Comparison of ENCODE assay signal across 1 cellular context in genomic region chr12:105107497-105108371, GRCh38.
A peak's percentile ranks its signal among the peaks of the same experiment; 100 is the strongest.
TF ChIP-seq lines count a peak whose summit lies in the region.

TSS of gene WASHC4 (plus strand) at chr12:105107731. CDS start at chr12:105107801, 70 bp downstream.

TF ChIP-seq in K562, 482 proteins besides CTCF, POLR2A, EP300 and RAD21 (continued from another document and continues in another):
- TF ChIP-seq ARID4B (CRISPR knock-in tag; IDR thresholded peaks at IDR 0.05) (peak; percentile 67), TRIM24 (IDR thresholded peaks at IDR 0.05) (0 out of 4 replicates have a peak, but pooled peaks of 1 of the 2 experiments have one; percentile 7), ZNF395 (CRISPR knock-in tag; IDR thresholded peaks at IDR 0.05) (peak; percentile 64; the same call in 1 of the 2 replicates), FOXM1 (IDR thresholded peaks at IDR 0.05; ENCODE audit: low read depth) (no peak), FOXM1 (CRISPR knock-in tag; IDR thresholded peaks at IDR 0.05; ENCODE audit: low read depth) (peak; percentile 75; the same call in 1 of the 2 replicates), ZNF282 (CRISPR knock-in tag; IDR thresholded peaks at IDR 0.05) (0 out of 2 replicates have a peak, but pooled peaks have one; percentile 77), TCF3 (CRISPR knock-in tag; IDR thresholded peaks at IDR 0.05) (no peak; the same call in 1 of the 2 replicates), TRIM28 (IDR thresholded peaks at IDR 0.05) (no peak), UBTF (IDR thresholded peaks at IDR 0.05; ENCODE audit: borderline replicate concordance in 1 of 2, low read depth in 2 of 2, low read length in 2 of 2) (peak; percentile 36 to 71), GABPA (tag; conservative IDR thresholded peaks at IDR 0.05; ENCODE audit: low read depth) (peak; percentile 94), ZSCAN29 (IDR thresholded peaks at IDR 0.05) (peak; percentile 64; the same call in 1 of the 2 replicates), ZSCAN32 (CRISPR knock-in tag; IDR thresholded peaks at IDR 0.05) (no peak), CSDE1 (IDR thresholded peaks at IDR 0.05) (no peak; a peak in 1 of 4 replicates), BRF1 (IDR thresholded peaks at IDR 0.05; ENCODE audit: borderline replicate concordance, extremely low read depth, insufficient read length) (no peak), ZMIZ1 (IDR thresholded peaks at IDR 0.05; ENCODE audit: low read depth in 2 of 2, low read length in 2 of 2) (peak in 1 of 2 experiments; percentile 37; a peak in 1 of 4 replicates), NR2C2 (CRISPR knock-in tag; IDR thresholded peaks at IDR 0.05) (no peak; the same call in 1 of the 2 replicates), NR2C2 (tag; IDR thresholded peaks at IDR 0.05) (peak; percentile 91), NKRF (IDR thresholded peaks at IDR 0.05; ENCODE audit: borderline replicate concordance) (peak; percentile 51), ZNF512 (tag; IDR thresholded peaks at IDR 0.05) (no peak), MXI1 (IDR thresholded peaks at IDR 0.05; ENCODE audit: low read depth, low read length) (0 out of 2 replicates have a peak, but pooled peaks have one; percentile 11), TBP (optimal IDR thresholded peaks at IDR 0.05; ENCODE audit: low read depth, low read length) (peak; percentile 88), JUND (IDR thresholded peaks at IDR 0.05; ENCODE audit: borderline replicate concordance, low read depth, low read length) (peak; percentile 50; the same call in 1 of the 2 replicates), JUND (tag; IDR thresholded peaks at IDR 0.05; ENCODE audit: borderline replicate concordance, low read depth, low read length) (no peak; the same call in 2 of the 3 replicates), POLR2B (IDR thresholded peaks at IDR 0.05; ENCODE audit: low read depth, partially characterized antibody) (peak; percentile 86), ZNF280A (IDR thresholded peaks at IDR 0.05; ENCODE audit: low read depth, partially characterized antibody) (no peak), ZNF583 (CRISPR knock-in tag; IDR thresholded peaks at IDR 0.05) (0 out of 2 replicates have a peak, but pooled peaks have one; percentile 25), NFRKB (IDR thresholded peaks at IDR 0.05; ENCODE audit: low read depth) (peak; percentile 71; the same call in 1 of the 2 replicates), ERF (CRISPR knock-in tag; IDR thresholded peaks at IDR 0.05) (peak; percentile 91; the same call in 1 of the 2 replicates), C11orf30 (IDR thresholded peaks at IDR 0.05; ENCODE audit: low read depth) (peak; percentile 48), ZNF431 (CRISPR knock-in tag; IDR thresholded peaks at IDR 0.05) (0 out of 2 replicates have a peak, but pooled peaks have one; percentile 60), HCFC1 (IDR thresholded peaks at IDR 0.05; ENCODE audit: low read depth, low read length) (peak; percentile 94), CC2D1A (IDR thresholded peaks at IDR 0.05) (no peak), NR1H2 (CRISPR knock-in tag; IDR thresholded peaks at IDR 0.05) (peak; percentile 89; the same call in 1 of the 2 replicates), TFAP4 (CRISPR knock-in tag; IDR thresholded peaks at IDR 0.05; ENCODE audit: borderline replicate concordance) (peak; percentile 69; the same call in 1 of the 2 replicates), FOXK2 (conservative IDR thresholded peaks at IDR 0.05 in 1 of 2, IDR thresholded peaks at IDR 0.05 in 1 of 2; ENCODE audit: low read depth in 2 of 2) (peak; percentile 24 to 62; a peak in 2 of 4 replicates), ZFP36 (IDR thresholded peaks at IDR 0.05; ENCODE audit: low read depth, low read length, partially characterized antibody) (no peak), ZNF280B (CRISPR knock-in tag; IDR thresholded peaks at IDR 0.05) (no peak), ZC3H11A (IDR thresholded peaks at IDR 0.05; ENCODE audit: low read depth, low read length) (no peak), YY1 (IDR thresholded peaks at IDR 0.05; ENCODE audit: borderline replicate concordance in 1 of 3, control insufficient read depth in 1 of 3, extremely low read depth in 1 of 3, insufficient read depth in 3 of 3, insufficient read length in 1 of 3, insufficient replicate concordance in 2 of 3, low read depth in 1 of 3, low read length in 2 of 3) (peak; percentile 90 to 99 (median 98)), SMARCA4 (IDR thresholded peaks at IDR 0.05) (no peak)
